20 cellular contexts compared by ENCODE assay signal in the genomic region with DNA sequence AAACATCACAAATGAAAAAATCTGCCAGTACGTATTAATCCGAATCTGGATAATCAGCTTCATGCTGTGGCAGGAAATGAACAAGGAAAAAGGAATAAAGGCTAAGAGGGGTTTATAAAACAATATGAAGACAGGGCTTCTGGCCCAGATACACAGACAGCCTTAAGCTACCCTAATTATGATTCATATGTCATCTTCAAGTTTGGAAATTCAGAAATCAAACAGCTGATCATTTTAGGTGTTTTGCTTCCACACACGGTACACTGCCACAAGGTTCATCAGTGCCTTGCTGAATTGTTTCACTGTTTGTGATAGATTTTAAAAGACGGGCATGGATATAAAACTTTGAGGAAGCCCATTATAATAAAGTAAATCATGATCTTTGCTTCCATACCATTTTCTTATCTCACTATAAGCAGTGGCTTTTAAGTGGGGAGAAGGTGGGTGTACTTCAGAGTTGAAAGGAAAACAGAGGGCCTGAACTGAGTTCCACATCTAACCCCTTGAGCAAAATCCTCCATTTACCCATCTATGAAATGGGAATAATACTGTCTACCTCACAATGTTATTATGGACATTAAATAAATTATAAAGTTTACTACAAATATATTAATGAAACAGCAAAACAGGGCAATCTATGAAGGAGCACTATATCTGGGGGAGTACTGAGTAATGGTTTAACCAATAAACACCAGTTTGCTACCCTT. TPM values are rescaled to one million over a fixed set of nuclear protein-coding genes. Genes with fewer than 3 reads are reported as not detected.
DNase-seq lines count a peak whose midpoint lies in the region; ATAC-seq and TF ChIP-seq lines count a peak whose summit lies in the region.
"Had no signal": no experiment of that assay in that cellular context is flagged by ENCODE, and none has a peak within 500 bp of the region (broad histone marks: within the 10 kb centered on the region; RNA-seq: fewer than 3 reads in every experiment).

No MANE protein-coding gene starts in this region.

- H3K27ac Mint-ChIP-seq in activated T-cell treated with anti-CD3 and anti-CD28 coated beads, Interleukin-2, amount 50 U/mL, for 24 hours, result peak overlapping the region; percentile 94
- H3K27ac Mint-ChIP-seq in CD8-positive, alpha-beta memory T cell, result peak overlapping the region; percentile 84 to 94 (median 91)
- peak overlapping the region; percentile 92 to 95 for H3K27ac Mint-ChIP-seq in activated naive CD4-positive, alpha-beta T cell treated with anti-CD3 and anti-CD28 coated beads, Interleukin-2, amount 50 U/mL, for 72 hours
- H3K27ac Mint-ChIP-seq in nephron progenitor cell, result peak overlapping the region; percentile 77
- H3K27ac Mint-ChIP-seq: HFFc6 had no signal

- TF ChIP-seq CTCF in nephron progenitor cell (IDR thresholded peaks at IDR 0.05), result no peak

- H3K4me3 Mint-ChIP-seq in activated T-cell treated with anti-CD3 and anti-CD28 coated beads, Interleukin-2, amount 50 U/mL, for 24 hours, result peak overlapping the region; percentile 59
- H3K4me3 Mint-ChIP-seq in CD8-positive, alpha-beta memory T cell, result peak overlapping the region in 5 of 7 donors; percentile 38 to 75 (median 55)
- H3K4me3 Mint-ChIP-seq in nephron progenitor cell, result no peak overlapping the region
- H3K4me3 Mint-ChIP-seq: HFFc6 had no signal

- H3K4me1 Mint-ChIP-seq in activated T-cell treated with anti-CD3 and anti-CD28 coated beads, Interleukin-2, amount 50 U/mL, for 24 hours (ENCODE audit: low read depth), result peaks cover 88% of the 10 kb centered on the region
- H3K4me1 Mint-ChIP-seq in CD8-positive, alpha-beta memory T cell, result peaks cover 45 to 81% (median 78%) of the 10 kb centered on the region in 3 donors
- H3K4me1 Mint-ChIP-seq in nephron progenitor cell, result no peaks in the 10 kb centered on the region

- CTCF ChIA-PET in CD8-positive, alpha-beta memory T cell (lab: Charles Lee), result interaction anchor here (1.0 to 2.4 kb wide), 5 partner anchors 10 to 272 kb away, joined by 3 to 9 read pairs (median 3); a partner anchor contains a TSS

- H3K27me3 ChIP-seq in CD8-positive, alpha-beta memory T cell (ENCODE audit: insufficient read depth, low read length, poor library complexity, severe bottlenecking), result no peaks in the 10 kb centered on the region
- H3K27me3 ChIP-seq: thyroid gland had no signal

- peaks cover 98% of the 10 kb centered on the region for H3K36me3 Mint-ChIP-seq in activated T-cell treated with anti-CD3 and anti-CD28 coated beads, Interleukin-2, amount 50 U/mL, for 24 hours (ENCODE audit: low read depth)
- H3K36me3 Mint-ChIP-seq in CD8-positive, alpha-beta memory T cell, result peaks cover 4 to 89% (median 16%) of the 10 kb centered on the region in 3 donors
- H3K36me3 Mint-ChIP-seq in activated naive CD4-positive, alpha-beta T cell treated with anti-CD3 and anti-CD28 coated beads, Interleukin-2, amount 50 U/mL, for 72 hours, result peaks cover 27 to 68% of the 10 kb centered on the region in 2 donors
- H3K36me3 Mint-ChIP-seq in nephron progenitor cell (ENCODE audit: low read depth), result peaks cover 68% of the 10 kb centered on the region

- H3K36me3 ChIP-seq in CD8-positive, alpha-beta memory T cell (ENCODE audit: insufficient read depth, low read length), result peaks cover 37% of the 10 kb centered on the region

- H3K4me1 ChIP-seq in CD8-positive, alpha-beta memory T cell (ENCODE audit: insufficient read depth, low read length), result peaks cover 72% of the 10 kb centered on the region

- peak; percentile 6 to 16 for ATAC-seq in activated naive CD4-positive, alpha-beta T cell treated with anti-CD3 and anti-CD28 coated beads, Interleukin-2, amount 50 U/mL, for 72 hours
- ATAC-seq in HG02884 (IDR thresholded peaks at IDR 0.05; ENCODE audit: unreplicated experiment), result no peak
- no peak for ATAC-seq in GM21576 (IDR thresholded peaks at IDR 0.05; ENCODE audit: unreplicated experiment)
- ATAC-seq: GM12878, left colon, Right ventricle myocardium inferior, sciatic nerve had no signal

- no peak for DNase-seq in activated T-cell treated with anti-CD3 and anti-CD28 coated beads, Interleukin-2, amount 50 U/mL, for 24 hours
- DNase-seq in activated T-cell treated with anti-CD3 and anti-CD28 coated beads, Interleukin-2, amount 50 U/mL, for 48 hours, result no peak
- DNase-seq in CD8-positive, alpha-beta memory T cell, result no peak
- no peak for DNase-seq in activated naive CD4-positive, alpha-beta T cell treated with anti-CD3 and anti-CD28 coated beads, Interleukin-2, amount 50 U/mL, for 72 hours (ENCODE audit: low spot score in 2 of 2)
- DNase-seq in nephron progenitor cell (no peak), NCI-H748 (lab: John Stamatoyannopoulos, UW; ENCODE audit: unreplicated experiment) (no peak)
- DNase-seq: HFFc6, left colon, NCI-H1048, NCI-H187 treated with DMSO at 0.1 percent for 48 hours, NCI-H2227 treated with DMSO at 0.1 percent for 48 hours, NCI-H774, thyroid gland had no signal

- H3K27ac ChIP-seq in CD8-positive, alpha-beta memory T cell (ENCODE audit: low read depth, low read length), result no peak overlapping the region
- H3K27ac ChIP-seq: thyroid gland had no signal

- no peaks in the 10 kb centered on the region for H3K27me3 Mint-ChIP-seq in activated T-cell treated with anti-CD3 and anti-CD28 coated beads, Interleukin-2, amount 50 U/mL, for 24 hours
- no peaks in the 10 kb centered on the region for H3K27me3 Mint-ChIP-seq in CD8-positive, alpha-beta memory T cell
- H3K27me3 Mint-ChIP-seq in nephron progenitor cell (ENCODE audit: low read depth, poor library complexity), result peaks cover 4% of the 10 kb centered on the region

- no peaks in the 10 kb centered on the region for H3K9me3 Mint-ChIP-seq in activated T-cell treated with anti-CD3 and anti-CD28 coated beads, Interleukin-2, amount 50 U/mL, for 24 hours
- no peaks in the 10 kb centered on the region for H3K9me3 Mint-ChIP-seq in CD8-positive, alpha-beta memory T cell
- no peaks in the 10 kb centered on the region for H3K9me3 Mint-ChIP-seq in activated naive CD4-positive, alpha-beta T cell treated with anti-CD3 and anti-CD28 coated beads, Interleukin-2, amount 50 U/mL, for 72 hours
- no peaks in the 10 kb centered on the region for H3K9me3 Mint-ChIP-seq in nephron progenitor cell
- H3K9me3 Mint-ChIP-seq: HFFc6 had no signal

- H3K4me3 ChIP-seq in CD8-positive, alpha-beta memory T cell (ENCODE audit: low read length), result peak overlapping the region; percentile 37
- H3K4me3 ChIP-seq: GM12878, thyroid gland had no signal

- no peaks in the 10 kb centered on the region for H3K9me3 ChIP-seq in CD8-positive, alpha-beta memory T cell (ENCODE audit: low read length)
- H3K9me3 ChIP-seq: thyroid gland had no signal

- POLR2A ChIA-PET in CD8-positive, alpha-beta memory T cell (lab: Charles Lee), result no interaction called here

RNA-seq across cellular contexts. Expression of a gene that starts 15.7 kb away (rescaled TPM):
- total RNA-seq in CD8-positive, alpha-beta memory T cell, result 10 to 100 TPM; 29.3 to 29.4 TPM
- polyA plus RNA-seq in CD8-positive, alpha-beta memory T cell, result 23.9 TPM
- total RNA-seq in activated naive CD4-positive, alpha-beta T cell treated with anti-CD3 and anti-CD28 coated beads, Interleukin-2, amount 50 U/mL, for 72 hours, result 10 to 100 TPM; 21.6 to 30.8 TPM

RNA-seq across cellular contexts. Expression of a gene that starts 31.6 kb away (rescaled TPM):
- total RNA-seq in CD8-positive, alpha-beta memory T cell, result 1 to 10 TPM; 3.5 TPM
- polyA plus RNA-seq in CD8-positive, alpha-beta memory T cell, result 14.3 TPM
- total RNA-seq in activated naive CD4-positive, alpha-beta T cell treated with anti-CD3 and anti-CD28 coated beads, Interleukin-2, amount 50 U/mL, for 72 hours, result 1 to 10 TPM; 2.4 to 3.5 TPM
- total RNA-seq: glomerular endothelial cell, HFFc6 had no signal
- polyA plus RNA-seq: AG04450 had no signal

Comparison
In these comparisons a context has a peak if more than half of its experiments do, and no peak if none do; other contexts are left out.
1. ATAC-seq: peak in activated naive CD4-positive, alpha-beta T cell treated with anti-CD3 and anti-CD28 coated beads, Interleukin-2, amount 50 U/mL, for 72 hours (2 of 2); none in HG02884 (single experiment) and GM21576 (single experiment).
2. Peak in every context shown above with its lines, with median percentiles within 50 percentile points of each other: H3K27ac Mint-ChIP-seq.